8 cellular contexts compared by ENCODE assay signal in genomic region chr13:89066868-89067466, GRCh38.
DNase-seq lines count a peak whose midpoint lies in the region; ATAC-seq and TF ChIP-seq lines count a peak whose summit lies in the region.

No MANE protein-coding gene starts in this region.

- DNase-seq in activated CD4-positive, alpha-beta T cell treated with anti-CD3 and anti-CD28 coated beads, Interleukin-2, amount 10 ng/mL, durations not matched to agents 24 days and 14 days = peak; percentile 72
- no peak for DNase-seq in activated CD4-positive, alpha-beta T cell treated with anti-CD3 and anti-CD28 coated beads for 1 hour
- peak; percentile 39 for DNase-seq in colonic mucosa
- DNase-seq in nephron progenitor cell = peak; percentile 37
- DNase-seq in AG08396 (ENCODE audit: low spot score) = no peak
- no peak for DNase-seq in NK-92 (lab: John Stamatoyannopoulos, UW; ENCODE audit: unreplicated experiment)

- no peaks in the 10 kb centered on the region for H3K27me3 Mint-ChIP-seq in activated CD4-positive, alpha-beta T cell treated with anti-CD3 and anti-CD28 coated beads, Interleukin-2, amount 10 ng/mL, durations not matched to agents 24 days and 14 days
- H3K27me3 Mint-ChIP-seq in nephron progenitor cell (ENCODE audit: low read depth, poor library complexity) = no peaks in the 10 kb centered on the region

- TF ChIP-seq CTCF in OCI-LY3 (IDR thresholded peaks at IDR 0.05; ENCODE audit: low read depth, low read length) (peak; percentile 90), colonic mucosa (IDR thresholded peaks at IDR 0.05) (peak; percentile 37), nephron progenitor cell (IDR thresholded peaks at IDR 0.05) (peak; percentile 78)

- H3K9me3 ChIP-seq in OCI-LY3 (ENCODE audit: insufficient read depth, low read length) = no peaks in the 10 kb centered on the region
- no peaks in the 10 kb centered on the region for H3K9me3 ChIP-seq in colonic mucosa

- ATAC-seq in HG03442 (IDR thresholded peaks at IDR 0.05; ENCODE audit: unreplicated experiment) = peak; percentile 50

- peak overlapping the region; percentile 61 for H3K4me2 ChIP-seq in OCI-LY3 (ENCODE audit: low read length)

- H4K20me1 ChIP-seq in OCI-LY3 (ENCODE audit: insufficient read depth, low read length) = no peaks in the 10 kb centered on the region

- H3K79me2 ChIP-seq in OCI-LY3 (ENCODE audit: low read length) = no peaks in the 10 kb centered on the region

- H3K4me1 Mint-ChIP-seq in activated CD4-positive, alpha-beta T cell treated with anti-CD3 and anti-CD28 coated beads, Interleukin-2, amount 10 ng/mL, durations not matched to agents 24 days and 14 days = no peaks in the 10 kb centered on the region
- no peaks in the 10 kb centered on the region for H3K4me1 Mint-ChIP-seq in nephron progenitor cell

- H2AFZ ChIP-seq in OCI-LY3 (ENCODE audit: low read depth, low read length) = peak overlapping the region; percentile 69

- H3K4me3 Mint-ChIP-seq in activated CD4-positive, alpha-beta T cell treated with anti-CD3 and anti-CD28 coated beads, Interleukin-2, amount 10 ng/mL, durations not matched to agents 24 days and 14 days = no peak overlapping the region
- H3K4me3 Mint-ChIP-seq in nephron progenitor cell = no peak overlapping the region

- H3K36me3 ChIP-seq in OCI-LY3 (replicated peaks; ENCODE audit: low read depth, low read length) (no peaks in the 10 kb centered on the region), colonic mucosa (no peaks in the 10 kb centered on the region)

- H3K9ac ChIP-seq in OCI-LY3 (ENCODE audit: low read length) (peak overlapping the region; percentile 37; the same call in 1 of the 2 replicates), colonic mucosa (ENCODE audit: low read depth in 2 of 2, low read length in 2 of 2) (no peak overlapping the region)

- peak overlapping the region; percentile 51 for H3K4me3 ChIP-seq in OCI-LY3 (ENCODE audit: low read length)
- H3K4me3 ChIP-seq in colonic mucosa = no peak overlapping the region

- H3K4me1 ChIP-seq in OCI-LY3 (ENCODE audit: low read length) (peaks cover 4% of the 10 kb centered on the region; the same call in 1 of the 2 replicates), colonic mucosa (no peaks in the 10 kb centered on the region)

- H3K27me3 ChIP-seq in OCI-LY3 (ENCODE audit: low read depth, low read length) (no peaks in the 10 kb centered on the region), colonic mucosa (no peaks in the 10 kb centered on the region)

- H3K27ac ChIP-seq in OCI-LY3 (ENCODE audit: low read length) (no peak overlapping the region), colonic mucosa (no peak overlapping the region)

- no peak overlapping the region for H3K27ac Mint-ChIP-seq in activated CD4-positive, alpha-beta T cell treated with anti-CD3 and anti-CD28 coated beads, Interleukin-2, amount 10 ng/mL, durations not matched to agents 24 days and 14 days
- no peak overlapping the region for H3K27ac Mint-ChIP-seq in nephron progenitor cell

- intact Hi-C loops in activated CD4-positive, alpha-beta T cell treated with anti-CD3 and anti-CD28 coated beads, Interleukin-2, amount 10 ng/mL, durations not matched to agents 24 days and 14 days (cut with micrococcal nuclease) = no loop called here
- intact Hi-C loops in colonic mucosa (cut with DNase I) = no loop called here

- no peaks in the 10 kb centered on the region for H3K36me3 Mint-ChIP-seq in activated CD4-positive, alpha-beta T cell treated with anti-CD3 and anti-CD28 coated beads, Interleukin-2, amount 10 ng/mL, durations not matched to agents 24 days and 14 days (ENCODE audit: low read depth)
- no peaks in the 10 kb centered on the region for H3K36me3 Mint-ChIP-seq in nephron progenitor cell (ENCODE audit: low read depth)

- H3K9me3 Mint-ChIP-seq in activated CD4-positive, alpha-beta T cell treated with anti-CD3 and anti-CD28 coated beads, Interleukin-2, amount 10 ng/mL, durations not matched to agents 24 days and 14 days = no peaks in the 10 kb centered on the region
- no peaks in the 10 kb centered on the region for H3K9me3 Mint-ChIP-seq in nephron progenitor cell

Comparison
In these comparisons a context has a peak if more than half of its experiments do, and no peak if none do; other contexts are left out.
1. DNase-seq: peak in activated CD4-positive, alpha-beta T cell treated with anti-CD3 and anti-CD28 coated beads, Interleukin-2, amount 10 ng/mL, durations not matched to agents 24 days and 14 days (single experiment), colonic mucosa (single experiment) and nephron progenitor cell (single experiment); none in activated CD4-positive, alpha-beta T cell treated with anti-CD3 and anti-CD28 coated beads for 1 hour (single experiment), AG08396 (single experiment) and NK-92 (single experiment).
2. CTCF ChIP-seq: peak in every context shown above with its lines; median percentile 90 in OCI-LY3; 78 in nephron progenitor cell; 37 in colonic mucosa.